In the genomic region with DNA sequence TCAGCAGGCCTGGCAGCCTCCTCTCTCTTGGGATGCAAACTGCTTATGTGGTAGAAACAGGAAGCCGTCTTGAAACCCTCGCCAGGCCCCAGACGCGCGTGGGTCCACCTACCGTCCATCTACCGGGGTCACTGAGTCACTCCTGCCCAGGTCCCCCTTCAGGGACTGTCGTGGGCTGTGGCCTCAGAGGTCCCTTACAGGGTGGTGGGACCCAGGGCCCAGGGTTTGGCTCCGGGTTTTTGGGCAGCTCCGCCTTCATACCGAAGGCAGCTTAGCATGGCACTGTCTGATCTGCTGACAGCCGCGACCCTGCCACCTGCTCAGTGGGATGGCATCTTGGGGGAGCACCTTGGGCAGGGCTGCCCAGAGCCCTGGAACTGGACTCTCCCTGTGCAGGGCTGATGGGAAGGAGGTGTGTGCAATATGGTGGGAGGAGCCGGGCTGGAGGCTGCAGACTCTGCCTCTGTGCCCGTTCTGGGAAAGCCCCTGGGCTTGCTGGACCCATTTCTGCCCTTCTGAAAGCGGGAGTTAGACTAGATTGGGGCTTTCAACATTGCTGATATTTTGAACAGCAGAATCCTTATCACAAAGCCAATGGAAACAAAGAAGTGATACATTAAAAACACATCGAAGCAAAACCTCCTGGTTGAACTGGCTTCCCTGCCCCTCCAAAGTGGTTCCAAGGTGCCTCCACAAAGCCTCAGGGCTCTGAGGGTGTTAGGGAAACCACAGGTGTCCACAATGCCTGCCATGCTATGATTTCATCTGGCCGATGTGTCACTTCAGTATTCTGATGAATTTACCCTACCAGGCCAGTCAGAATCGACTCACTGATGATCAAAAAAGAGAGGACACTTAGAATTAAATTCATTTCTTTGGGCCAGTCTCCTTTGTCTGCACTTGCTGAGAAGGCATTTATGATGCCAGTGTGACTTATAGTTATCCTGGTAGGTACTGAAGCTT, we compare ENCODE assay signal across 14 cellular contexts.
A peak's percentile ranks its signal among the peaks of the same experiment; 100 is the strongest.
DNase-seq lines count a peak whose midpoint lies in the region; ATAC-seq and TF ChIP-seq lines count a peak whose summit lies in the region.
"Had no signal": no experiment of that assay in that cellular context is flagged by ENCODE, and none has a peak within 500 bp of the region (broad histone marks: within the 10 kb centered on the region; RNA-seq: fewer than 3 reads in every experiment).

No MANE protein-coding gene starts in this region.

- intact Hi-C loops in mammary epithelial cell (cut with micrococcal nuclease) (no loop called here), breast epithelium (cut with DNase I; ENCODE audit: low total_unique reads) (no loop called here)

- H3K4me3 ChIP-seq in mammary epithelial cell (replicated peaks in 1 of 3; ENCODE audit: insufficient read depth in 1 of 3, low read depth in 2 of 3, low read length in 3 of 3): no peak overlapping the region
- H3K4me3 ChIP-seq in breast epithelium: no peak overlapping the region
- H3K4me3 ChIP-seq: BLaER1 treated with 17β-estradiol and CSF1 and Interleukin-3, amounts not matched to agents 10 nM and 100 nM had no signal

- no peaks in the 10 kb centered on the region for H3K4me1 Mint-ChIP-seq in stimulated activated effector memory CD8-positive, alpha-beta T cell treated with anti-CD3 and anti-CD28 coated beads, Interleukin-12 subunit alpha, Interleukin-12 subunit beta, amount 100 ng/mL, for 72 hours
- H3K4me1 Mint-ChIP-seq in immature natural killer cell: no peaks in the 10 kb centered on the region
- H3K4me1 Mint-ChIP-seq: CD4-positive, CD25-positive, alpha-beta regulatory T cell had no signal

- peaks cover 0 to 5% (median 1%) of the 10 kb centered on the region in 3 donors for H3K27me3 Mint-ChIP-seq in immature natural killer cell (ENCODE audit: low read depth in 3 of 3)

- H2AFZ ChIP-seq in mammary epithelial cell (ENCODE audit: low read depth, low read length): no peak overlapping the region

- H3K4me2 ChIP-seq in mammary epithelial cell (ENCODE audit: insufficient read depth, low read depth, low read length): no peak overlapping the region
- H3K4me2 ChIP-seq: BLaER1 treated with 17β-estradiol and CSF1 and Interleukin-3, amounts not matched to agents 10 nM and 100 nM had no signal

- H3K9me3 ChIP-seq in mammary epithelial cell (replicated peaks; ENCODE audit: insufficient read depth, low read length): no peaks in the 10 kb centered on the region
- no peaks in the 10 kb centered on the region for H3K9me3 ChIP-seq in breast epithelium
- H3K9me3 ChIP-seq: BLaER1 treated with 17β-estradiol and CSF1 and Interleukin-3, amounts not matched to agents 10 nM and 100 nM had no signal

- H3K4me1 ChIP-seq in mammary epithelial cell (ENCODE audit: insufficient read depth, low read length): no peaks in the 10 kb centered on the region
- no peaks in the 10 kb centered on the region for H3K4me1 ChIP-seq in breast epithelium
- H3K4me1 ChIP-seq: BLaER1 treated with 17β-estradiol and CSF1 and Interleukin-3, amounts not matched to agents 10 nM and 100 nM had no signal

- TF ChIP-seq POLR2A in breast epithelium (IDR thresholded peaks at IDR 0.05): no peak

- WGBS in mammary epithelial cell (ENCODE audit: low coverage, missing lambda C conversion rate): 78% methylated on average over 17 of the region's 19 CpGs

- no peaks in the 10 kb centered on the region for H3K79me2 ChIP-seq in mammary epithelial cell (ENCODE audit: insufficient read depth, low read length)

- no peaks in the 10 kb centered on the region for H3K36me3 Mint-ChIP-seq in stimulated activated effector memory CD8-positive, alpha-beta T cell treated with anti-CD3 and anti-CD28 coated beads, Interleukin-12 subunit alpha, Interleukin-12 subunit beta, amount 100 ng/mL, for 72 hours
- H3K36me3 Mint-ChIP-seq in immature natural killer cell: no peaks in the 10 kb centered on the region
- H3K36me3 Mint-ChIP-seq: CD4-positive, CD25-positive, alpha-beta regulatory T cell had no signal

- H3K27me3 ChIP-seq in mammary epithelial cell (ENCODE audit: insufficient read depth, low read length) (no peaks in the 10 kb centered on the region), breast epithelium (no peaks in the 10 kb centered on the region)
- H3K27me3 ChIP-seq: BLaER1 treated with 17β-estradiol and CSF1 and Interleukin-3, amounts not matched to agents 10 nM and 100 nM had no signal

- no peak overlapping the region for H3K27ac Mint-ChIP-seq in stimulated activated effector memory CD8-positive, alpha-beta T cell treated with anti-CD3 and anti-CD28 coated beads, Interleukin-12 subunit alpha, Interleukin-12 subunit beta, amount 100 ng/mL, for 72 hours
- no peak overlapping the region for H3K27ac Mint-ChIP-seq in immature natural killer cell
- H3K27ac Mint-ChIP-seq: CD4-positive, CD25-positive, alpha-beta regulatory T cell; HFFc6 had no signal

- no peak overlapping the region for H3K9ac ChIP-seq in mammary epithelial cell (ENCODE audit: insufficient read depth, low read length)
- H3K9ac ChIP-seq: BLaER1 treated with 17β-estradiol and CSF1 and Interleukin-3, amounts not matched to agents 10 nM and 100 nM had no signal

- no peaks in the 10 kb centered on the region for H3K36me3 ChIP-seq in mammary epithelial cell (ENCODE audit: insufficient read depth, low read length)
- no peaks in the 10 kb centered on the region for H3K36me3 ChIP-seq in breast epithelium
- H3K36me3 ChIP-seq: BLaER1 treated with 17β-estradiol and CSF1 and Interleukin-3, amounts not matched to agents 10 nM and 100 nM had no signal

- dilution Hi-C loops in mammary epithelial cell (cut with HindIII; ENCODE audit: low sequenced_read_pairs): no loop called here

- CTCF ChIA-PET in mammary epithelial cell (lab: Charles Lee; ENCODE audit: low non-redundant PET): no interaction called here

- in situ Hi-C loops in mammary epithelial cell (cut with MboI; ENCODE audit: low sequenced_read_pairs in 2 of 2): no loop called here

- ATAC-seq in esophagus mucosa: peak; percentile 75
- ATAC-seq in stimulated activated effector memory CD8-positive, alpha-beta T cell treated with anti-CD3 and anti-CD28 coated beads, Interleukin-12 subunit alpha, Interleukin-12 subunit beta, amount 100 ng/mL, for 72 hours: peak; percentile 40

- H3K4me3 Mint-ChIP-seq in stimulated activated effector memory CD8-positive, alpha-beta T cell treated with anti-CD3 and anti-CD28 coated beads, Interleukin-12 subunit alpha, Interleukin-12 subunit beta, amount 100 ng/mL, for 72 hours: no peak overlapping the region
- no peak overlapping the region for H3K4me3 Mint-ChIP-seq in immature natural killer cell
- H3K4me3 Mint-ChIP-seq: CD4-positive, CD25-positive, alpha-beta regulatory T cell; HFFc6 had no signal

- DNase-seq in mammary epithelial cell (peak; percentile 22), breast epithelium (ENCODE audit: low spot score in 2 of 2) (no peak), SHP77 treated with DMSO at 0.1 percent for 48 hours (lab: John Stamatoyannopoulos, UW) (no peak), DMS79 treated with DMSO at 0.1 percent for 48 hours (lab: John Stamatoyannopoulos, UW) (no peak), immature natural killer cell (no peak)
- DNase-seq in stimulated activated effector memory CD8-positive, alpha-beta T cell treated with anti-CD3 and anti-CD28 coated beads, Interleukin-12 subunit alpha, Interleukin-12 subunit beta, amount 100 ng/mL, for 72 hours (ENCODE audit: low spot score in 2 of 2): no peak
- DNase-seq: AML-193; CD4-positive, CD25-positive, alpha-beta regulatory T cell; DMS53; HCEC 1CT; HFFc6 had no signal

- no TSS peak for BruUV-seq in mammary epithelial cell (replicated peaks; lab: Mats Ljungman, UMichigan)

- TF ChIP-seq CTCF in mammary epithelial cell (conservative IDR thresholded peaks at IDR 0.05 in 1 of 2, IDR thresholded peaks at IDR 0.05 in 1 of 2; ENCODE audit: extremely low read depth in 1 of 2, insufficient read depth in 1 of 2, low read depth in 1 of 2, low read length in 2 of 2): no peak
- TF ChIP-seq CTCF in breast epithelium (IDR thresholded peaks at IDR 0.05): no peak

- no peak overlapping the region for H3K27ac ChIP-seq in mammary epithelial cell (ENCODE audit: insufficient read depth, low read depth, low read length)
- H3K27ac ChIP-seq in breast epithelium: no peak overlapping the region
- H3K27ac ChIP-seq: 22Rv1; BLaER1 treated with 17β-estradiol and CSF1 and Interleukin-3, amounts not matched to agents 10 nM and 100 nM had no signal

- H4K20me1 ChIP-seq in mammary epithelial cell (ENCODE audit: insufficient read depth, low read length): no peaks in the 10 kb centered on the region
- H4K20me1 ChIP-seq: BLaER1 treated with 17β-estradiol and CSF1 and Interleukin-3, amounts not matched to agents 10 nM and 100 nM had no signal

- no peaks in the 10 kb centered on the region for H3K9me3 Mint-ChIP-seq in stimulated activated effector memory CD8-positive, alpha-beta T cell treated with anti-CD3 and anti-CD28 coated beads, Interleukin-12 subunit alpha, Interleukin-12 subunit beta, amount 100 ng/mL, for 72 hours
- no peaks in the 10 kb centered on the region for H3K9me3 Mint-ChIP-seq in immature natural killer cell
- H3K9me3 Mint-ChIP-seq: HFFc6 had no signal
